In the genomic region with DNA sequence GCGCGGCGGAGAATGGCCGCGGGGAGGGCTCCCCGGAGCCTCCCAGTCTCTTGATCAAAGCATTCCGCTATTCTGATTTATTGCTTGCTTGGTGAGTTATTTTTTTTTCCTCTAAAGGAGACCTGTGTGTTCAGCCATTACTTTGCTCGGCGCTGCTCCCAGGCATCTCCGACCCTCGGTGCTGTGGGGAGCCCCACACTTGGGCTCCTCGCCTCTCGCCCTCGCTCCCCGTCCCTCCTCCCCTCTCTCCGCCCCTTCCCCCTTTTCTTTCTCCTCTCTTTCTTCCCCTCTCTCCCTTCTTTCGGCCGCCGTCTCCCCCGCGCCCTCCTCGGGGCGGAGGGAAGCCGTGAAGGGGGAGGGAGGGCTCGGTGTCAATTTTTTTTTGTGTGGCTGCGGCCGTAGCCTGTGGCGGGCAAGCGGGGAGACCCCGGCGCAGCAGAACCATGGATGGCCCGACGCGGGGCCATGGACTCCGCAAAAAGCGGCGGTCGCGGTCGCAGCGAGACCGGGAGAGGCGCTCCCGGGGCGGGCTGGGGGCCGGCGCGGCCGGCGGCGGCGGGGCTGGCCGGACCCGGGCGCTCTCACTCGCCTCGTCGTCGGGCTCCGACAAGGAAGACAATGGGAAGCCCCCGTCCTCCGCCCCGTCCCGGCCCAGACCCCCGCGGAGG, we compare ENCODE assay signal across 8 cellular contexts. TPM values are rescaled to one million over a fixed set of nuclear protein-coding genes. Genes with fewer than 3 reads are reported as not detected.
DNase-seq lines count a peak whose midpoint lies in the region; ATAC-seq, FAIRE-seq and TF ChIP-seq lines count a peak whose summit lies in the region.

No MANE protein-coding gene starts in this region.

- no peaks in the 10 kb centered on the region for H3K9me3 ChIP-seq in cardiac muscle cell (ENCODE audit: low read depth)

- peaks cover 4% of the 10 kb centered on the region for H3K4me1 Mint-ChIP-seq in WTC11

- peak; percentile 17 for DNase-seq in ACHN
- DNase-seq in GM19239 (ENCODE audit: insufficient read length, low spot score) = peak; percentile 20
- peak; percentile 50 for DNase-seq in WTC11 (ENCODE audit: low spot score)
- DNase-seq in cardiac muscle cell (ENCODE audit: low read depth in 1 of 2, low spot score in 1 of 2) = peak in 1 of 2 donors; percentile 63
- DNase-seq in renal cortical epithelial cell (ENCODE audit: low read depth) = peak; percentile 18
- DNase-seq in T1000 (lab: John Stamatoyannopoulos, UW) = no peak

- H3K27ac ChIP-seq in cardiac muscle cell = peak overlapping the region; percentile 38

- in situ Hi-C loops in ACHN (cut with HindIII; ENCODE audit: low pct_ligation_motif_present, low pct_unique_long_range_greater_than_20kb, low sequenced_read_pairs) = no loop called here

- H3K4me3 Mint-ChIP-seq in WTC11 = peak overlapping the region; percentile 88

- peaks cover 29% of the 10 kb centered on the region for H3K4me1 ChIP-seq in cardiac muscle cell (ENCODE audit: low read depth)

- CTCF ChIA-PET in WTC11 (lab: Charles Lee) = no interaction called here

- no peaks in the 10 kb centered on the region for H3K9me3 Mint-ChIP-seq in WTC11

- TF ChIP-seq CTCF in WTC11 (IDR thresholded peaks at IDR 0.05) = no peak
- no peak for TF ChIP-seq CTCF in cardiac muscle cell (IDR thresholded peaks at IDR 0.05; ENCODE audit: low read depth, low read length)

- ATAC-seq in WTC11 (peak; percentile 17), HG02885 (IDR thresholded peaks at IDR 0.05; ENCODE audit: poor library complexity, unreplicated experiment) (no peak), GM18858 (IDR thresholded peaks at IDR 0.05; ENCODE audit: unreplicated experiment) (no peak)

- no peak overlapping the region for H3K27ac Mint-ChIP-seq in WTC11

- H3K36me3 ChIP-seq in cardiac muscle cell = no peaks in the 10 kb centered on the region

- peak overlapping the region; percentile 91 for H3K4me3 ChIP-seq in cardiac muscle cell

- H3K27me3 ChIP-seq in cardiac muscle cell = peaks cover 24% of the 10 kb centered on the region

- peaks cover 42% of the 10 kb centered on the region for H3K27me3 Mint-ChIP-seq in WTC11 (ENCODE audit: low read depth)

- no peak for FAIRE-seq in GM19239 (lab: Jason Lieb, UNC)

- POLR2A ChIA-PET in WTC11 (lab: Charles Lee) = no interaction called here

- H3K36me3 Mint-ChIP-seq in WTC11 = no peaks in the 10 kb centered on the region

TF ChIP-seq in WTC11, 78 proteins besides CTCF, POLR2A, EP300 and RAD21:
- no peak for TF ChIP-seq KAT7 (CRISPR knock-in tag; IDR thresholded peaks at IDR 0.05; ENCODE audit: borderline replicate concordance)

RNA-seq across cellular contexts. Expression of a gene that starts 1.1 kb away (rescaled TPM):
- total RNA-seq in WTC11 (2021) (49.6 to 50.8 TPM (median 50.0 TPM) in 3 replicates), cardiac muscle cell (22.6 and 45.5 TPM in 2 replicates), renal cortical epithelial cell (0.52 and 3.2 TPM in 2 replicates)
- 41.0 and 50.1 TPM in 2 replicates for polyA plus RNA-seq in cardiac muscle cell
